In genomic region chr12:108635201-108635996, GRCh38 we compare ENCODE assay signal across 8 cellular contexts. TPM values are rescaled to one million over a fixed set of nuclear protein-coding genes. Genes with fewer than 3 reads are reported as not detected.
A peak's percentile ranks its signal among the peaks of the same experiment; 100 is the strongest.
DNase-seq lines count a peak whose midpoint lies in the region; ATAC-seq and TF ChIP-seq lines count a peak whose summit lies in the region.

No MANE protein-coding gene starts in this region.

- H3K4me3 Mint-ChIP-seq in activated B cell treated with CpG ODN at 0.5 μM for 24 hours (peak overlapping the region; percentile 85), memory B cell (peak overlapping the region; percentile 90)

- H3K9me3 Mint-ChIP-seq in activated B cell treated with CpG ODN at 0.5 μM for 24 hours (no peaks in the 10 kb centered on the region), memory B cell (no peaks in the 10 kb centered on the region)

- H3K27me3 Mint-ChIP-seq in activated B cell treated with CpG ODN at 0.5 μM for 24 hours, result no peaks in the 10 kb centered on the region
- H3K27me3 Mint-ChIP-seq in memory B cell, result no peaks in the 10 kb centered on the region

- POLR2A ChIA-PET in activated B cell treated with CpG ODN at 0.5 μM for 24 hours (lab: Charles Lee), result interaction anchor here (0.7 to 14.3 kb wide), 14 partner anchors 11 to 417 kb away, joined by 3 to 182 read pairs (median 10); partner anchors contain the start of genes CORO1C, ISCU, SART3 and USP30

- DNase-seq in activated B cell treated with CpG ODN at 0.5 μM for 24 hours (no peak), memory B cell (ENCODE audit: low spot score in 2 of 2) (peak; percentile 64 to 78), posterior vena cava (ENCODE audit: low spot score) (no peak), globus pallidus (ENCODE audit: low spot score) (no peak)
- DNase-seq in activated CD4-positive, CD25-positive, alpha-beta regulatory T cell treated with anti-CD3 and anti-CD28 coated beads, Interleukin-2, amount 50 U/mL, for 72 hours, result no peak

- intact Hi-C loops in activated B cell treated with CpG ODN at 0.5 μM for 24 hours (cut with micrococcal nuclease) (loop anchor here (1.0 to 5.0 kb wide), 3 partner anchors 29 to 118 kb away; partner anchors contain the start of gene FICD), posterior vena cava (cut with DNase I) (no loop called here)

- H3K27ac Mint-ChIP-seq in activated B cell treated with CpG ODN at 0.5 μM for 24 hours, result peak overlapping the region; percentile 98
- peak overlapping the region; percentile 99 for H3K27ac Mint-ChIP-seq in memory B cell

- TF ChIP-seq CTCF in activated B cell treated with CpG ODN at 0.5 μM for 24 hours (IDR thresholded peaks at IDR 0.05), result no peak

- H3K36me3 Mint-ChIP-seq in activated B cell treated with CpG ODN at 0.5 μM for 24 hours (ENCODE audit: low read depth) (peaks cover 12% of the 10 kb centered on the region), memory B cell (peaks cover 14% of the 10 kb centered on the region)

- peaks cover 96% of the 10 kb centered on the region for H3K4me1 Mint-ChIP-seq in activated B cell treated with CpG ODN at 0.5 μM for 24 hours
- H3K4me1 Mint-ChIP-seq in memory B cell, result peaks cover 54% of the 10 kb centered on the region

- CTCF ChIA-PET in activated B cell treated with CpG ODN at 0.5 μM for 24 hours (lab: Charles Lee), result interaction anchor here (0.7 to 11.9 kb wide), 10 partner anchors 11 to 214 kb away, joined by 3 to 137 read pairs (median 6); partner anchors contain the start of gene ISCU

- ATAC-seq in GM18517 (IDR thresholded peaks at IDR 0.05; ENCODE audit: unreplicated experiment) (peak; percentile 50), GM21528 (IDR thresholded peaks at IDR 0.05; ENCODE audit: low FRiP score, unreplicated experiment) (peak; percentile 61), HG03571 (IDR thresholded peaks at IDR 0.05; ENCODE audit: unreplicated experiment) (peak; percentile 52), activated B cell treated with CpG ODN at 0.5 μM for 24 hours (ENCODE audit: low read depth) (peak; percentile 35), memory B cell (ENCODE audit: low read depth) (peak; percentile 57)

RNA-seq across cellular contexts. Expression of gene SELPLG, which starts 1.7 kb away (rescaled TPM):
- total RNA-seq in activated B cell treated with CpG ODN at 0.5 μM for 24 hours, result 1.8 and 2.0 TPM in 2 replicates
- 10 to 100 TPM in 1 of 2 donors, 1 to 10 TPM in 1; 5.1 to 14.4 TPM for total RNA-seq in posterior vena cava

RNA-seq across cellular contexts. Expression of gene TMEM119, which starts 37.5 kb away (rescaled TPM):
- total RNA-seq in activated B cell treated with CpG ODN at 0.5 μM for 24 hours (not detected in 2 replicates), posterior vena cava (10 to 100 TPM; 12.7 to 72.5 TPM)

Comparison
In these comparisons a context has a peak if more than half of its experiments do, and no peak if none do; other contexts are left out.
1. DNase-seq: peak in memory B cell (2 of 2); none in activated B cell treated with CpG ODN at 0.5 μM for 24 hours (single experiment), posterior vena cava (single experiment), globus pallidus (single experiment) and activated CD4-positive, CD25-positive, alpha-beta regulatory T cell treated with anti-CD3 and anti-CD28 coated beads, Interleukin-2, amount 50 U/mL, for 72 hours (single experiment).
2. RNA of gene TMEM119, which starts 37.5 kb away (total RNA-seq): 12.7 to 72.5 TPM in posterior vena cava; not detected in activated B cell treated with CpG ODN at 0.5 μM for 24 hours; every median in the first group is over 10 times any median in the second.
3. Peak in every context shown above with its lines, with median percentiles within 50 percentile points of each other: ATAC-seq.